1 cellular context compared by ENCODE assay signal in genomic region chr7:27101906-27102577, GRCh38.
TF ChIP-seq lines count a peak whose summit lies in the region.

No MANE protein-coding gene starts in this region.

TF ChIP-seq in endothelial cell of umbilical vein, 7 proteins besides CTCF, POLR2A, EP300 and RAD21:
- TF ChIP-seq MAX (IDR thresholded peaks at IDR 0.05; ENCODE audit: insufficient read depth, insufficient read length) = no peak
- no peak for TF ChIP-seq EZH2 (IDR thresholded peaks at IDR 0.05; ENCODE audit: borderline replicate concordance, low read depth, low read length, severe bottlenecking)
